In genomic region chr12:65961731-65962130, GRCh38 we compare ENCODE assay signal across 34 cellular contexts.
A peak's percentile ranks its signal among the peaks of the same experiment; 100 is the strongest.
DNase-seq lines count a peak whose midpoint lies in the region; ATAC-seq, FAIRE-seq and TF ChIP-seq lines count a peak whose summit lies in the region.
"Had no signal": no experiment of that assay in that cellular context is flagged by ENCODE, and none has a peak within 500 bp of the region (broad histone marks: within the 10 kb centered on the region; RNA-seq: fewer than 3 reads in every experiment).

No MANE protein-coding gene starts in this region.

- no peak for DNase-seq in HepG2 (ENCODE audit: low spot score)
- DNase-seq in right lobe of liver = no peak
- DNase-seq in chondrocyte (ENCODE audit: low spot score) = no peak
- DNase-seq in neural crest cell (ENCODE audit: low read depth, low spot score) = no peak
- DNase-seq in activated CD8-positive, alpha-beta memory T cell treated with anti-CD3 and anti-CD28 coated beads for 24 hours = no peak
- no peak for DNase-seq in NCI-H345 (lab: John Stamatoyannopoulos, UW)
- no peak for DNase-seq in brain microvascular endothelial cell
- DNase-seq: activated CD4-positive, alpha-beta T cell treated with anti-CD3 and anti-CD28 coated beads for 4 hours; activated T-cell treated with anti-CD3 and anti-CD28 coated beads for 4 hours; AML-193; amniotic stem cell; CD4-positive, alpha-beta T cell; colonic mucosa; effector CD4-positive, alpha-beta T cell; GOT3; hypothalamus; Kasumi-1; left colon; NCI-H1436; NCI-H2081; NCI-H526; SIG-M5; stimulated activated naive B cell treated with anti-CD40 and anti-IgM and Interleukin-4, amounts not matched to agents 10 μg/mL and 1 μg/mL and 100 μg/mL, for 72 hours; T1000 had no signal

- no peaks in the 10 kb centered on the region for H4K20me1 ChIP-seq in HepG2 (ENCODE audit: insufficient read depth, low read length)

- no TSS peak for BruUV-seq in HepG2 (replicated peaks; lab: Mats Ljungman, UMichigan)

- H3K9ac ChIP-seq in HepG2 (ENCODE audit: insufficient read depth, low read depth, low read length) = peak overlapping the region; percentile 24; the same call in 1 of the 2 replicates

- H3K27me3 Mint-ChIP-seq in chondrocyte (ENCODE audit: low read depth) (no peaks in the 10 kb centered on the region), neural crest cell (ENCODE audit: low read depth) (no peaks in the 10 kb centered on the region)

- H3K4me3 ChIP-seq in HepG2 (replicated peaks in 1 of 3; ENCODE audit: insufficient read depth in 1 of 3, low read depth in 2 of 3, low read length in 3 of 3) (no peak overlapping the region), right lobe of liver (no peak overlapping the region), brain microvascular endothelial cell (ENCODE audit: low read depth, low read length) (no peak overlapping the region)
- H3K4me3 ChIP-seq: colonic mucosa, prostate gland had no signal

- no peaks in the 10 kb centered on the region for H3K9me3 ChIP-seq in HepG2 (ENCODE audit: low read length)
- no peaks in the 10 kb centered on the region for H3K9me3 ChIP-seq in right lobe of liver
- H3K9me3 ChIP-seq: colonic mucosa, neutrophil, prostate gland had no signal

- intact Hi-C loops in HepG2 (cut with micrococcal nuclease; ENCODE audit: unreplicated experiment) = loop anchor here (5.0 to 10.0 kb wide), 3 partner anchors 34 to 137 kb away; partner anchors contain the start of gene HMGA2
- intact Hi-C loops in right lobe of liver (cut with DNase I) = no loop called here

- TF ChIP-seq POLR2A in HepG2 (IDR thresholded peaks at IDR 0.05; ENCODE audit: insufficient read depth in 1 of 2, low read depth in 2 of 2, low read length in 2 of 2) (no peak), right lobe of liver (IDR thresholded peaks at IDR 0.05) (no peak)

- peak overlapping the region; percentile 46 for H3K4me2 ChIP-seq in HepG2 (ENCODE audit: low read depth, low read length)

- TF ChIP-seq CTCF in HepG2 (CRISPR knock-in tag; IDR thresholded peaks at IDR 0.05) (no peak), right lobe of liver (IDR thresholded peaks at IDR 0.05) (no peak), chondrocyte (IDR thresholded peaks at IDR 0.05) (no peak), neural crest cell (conservative IDR thresholded peaks at IDR 0.05) (no peak), brain microvascular endothelial cell (IDR thresholded peaks at IDR 0.05; ENCODE audit: low read depth, low read length, missing control alignments) (no peak)

- H3K9me3 Mint-ChIP-seq in chondrocyte (ENCODE audit: low read depth) (no peaks in the 10 kb centered on the region), neural crest cell (no peaks in the 10 kb centered on the region)
- H3K9me3 Mint-ChIP-seq: activated naive CD4-positive, alpha-beta T cell treated with anti-CD3 and anti-CD28 coated beads, Interleukin-2, amount 50 U/mL, for 24 hours; activated T-helper 2 cell treated with anti-CD3 and anti-CD28 coated beads, Interferon-gamma antibody, Interleukin-2, Interleukin-4, amounts not matched to agents 10 μg/mL and 5 μg/mL and 100 μg/mL, durations not matched to agents 14 hours and 24 hours and 36 hours; CD4-positive, alpha-beta T cell; stimulated activated naive B cell treated with anti-CD40 and anti-IgM and Interleukin-4, amounts not matched to agents 10 μg/mL and 1 μg/mL and 100 μg/mL, for 72 hours had no signal

- WGBS in HepG2 (ENCODE audit: low lambda C conversion rate) = 96% methylated on average over 3 of the region's 3 CpGs
- 63% methylated on average over 3 of the region's 3 CpGs for WGBS in right lobe of liver (ENCODE audit: insufficient coverage, low coverage, low lambda C conversion rate, missing lambda C conversion rate)

- H3K27me3 ChIP-seq in HepG2 (ENCODE audit: control insufficient read depth in 1 of 2, insufficient read depth in 2 of 2, low read length in 2 of 2) (no peaks in the 10 kb centered on the region), right lobe of liver (no peaks in the 10 kb centered on the region), brain microvascular endothelial cell (replicated peaks) (no peaks in the 10 kb centered on the region)
- H3K27me3 ChIP-seq: colonic mucosa had no signal

- H3K27ac ChIP-seq in HepG2 (ENCODE audit: extremely low read length, insufficient read depth, low read length) (peak overlapping the region; percentile 76), right lobe of liver (no peak overlapping the region), brain microvascular endothelial cell (no peak overlapping the region)
- H3K27ac ChIP-seq: colonic mucosa, HL-60, neutrophil, prostate gland, VCaP had no signal

- in situ Hi-C loops in HepG2 (cut with HindIII; ENCODE audit: extremely low pct_ligation_motif_present, low pct_unique_long_range_greater_than_20kb) (no loop called here), brain microvascular endothelial cell (cut with HindIII; ENCODE audit: low pct_ligation_motif_present, low sequenced_read_pairs) (no loop called here)

- H3K36me3 Mint-ChIP-seq in chondrocyte (ENCODE audit: low read depth) = peaks cover 6% of the 10 kb centered on the region
- peaks cover 43% of the 10 kb centered on the region for H3K36me3 Mint-ChIP-seq in neural crest cell (ENCODE audit: low read depth)
- H3K36me3 Mint-ChIP-seq: activated naive CD4-positive, alpha-beta T cell treated with anti-CD3 and anti-CD28 coated beads, Interleukin-2, amount 50 U/mL, for 24 hours; stimulated activated naive B cell treated with anti-CD40 and anti-IgM and Interleukin-4, amounts not matched to agents 10 μg/mL and 1 μg/mL and 100 μg/mL, for 72 hours had no signal

- CTCF ChIA-PET in HepG2 (lab: Yijun Ruan, JAX; ENCODE audit: low intra/inter-chr PET ratio, low total read pairs) = no interaction called here

- H3K36me3 ChIP-seq in HepG2 (replicated peaks in 1 of 2; ENCODE audit: control insufficient read depth in 1 of 2, insufficient read depth in 2 of 2, low read length in 2 of 2) (peaks cover 11 to 32% of the 10 kb centered on the region in 2 experiments), right lobe of liver (no peaks in the 10 kb centered on the region), brain microvascular endothelial cell (replicated peaks) (peaks cover 45% of the 10 kb centered on the region)
- H3K36me3 ChIP-seq: colonic mucosa, neutrophil, prostate gland had no signal

- H3K27ac Mint-ChIP-seq in chondrocyte (ENCODE audit: unreplicated experiment) = peak overlapping the region; percentile 27
- H3K27ac Mint-ChIP-seq in neural crest cell (ENCODE audit: unreplicated experiment) = peak overlapping the region; percentile 3
- H3K27ac Mint-ChIP-seq: activated naive CD4-positive, alpha-beta T cell treated with anti-CD3 and anti-CD28 coated beads, Interleukin-2, amount 50 U/mL, for 24 hours; activated T-helper 2 cell treated with anti-CD3 and anti-CD28 coated beads, Interferon-gamma antibody, Interleukin-2, Interleukin-4, amounts not matched to agents 10 μg/mL and 5 μg/mL and 100 μg/mL, durations not matched to agents 14 hours and 24 hours and 36 hours; CD4-positive, alpha-beta T cell; stimulated activated naive B cell treated with anti-CD40 and anti-IgM and Interleukin-4, amounts not matched to agents 10 μg/mL and 1 μg/mL and 100 μg/mL, for 72 hours had no signal

- peaks cover 62% of the 10 kb centered on the region for H3K4me1 Mint-ChIP-seq in chondrocyte (ENCODE audit: low read depth)
- peaks cover 56% of the 10 kb centered on the region for H3K4me1 Mint-ChIP-seq in neural crest cell
- H3K4me1 Mint-ChIP-seq: activated naive CD4-positive, alpha-beta T cell treated with anti-CD3 and anti-CD28 coated beads, Interleukin-2, amount 50 U/mL, for 24 hours had no signal

- POLR2A ChIA-PET in HepG2 (lab: Yijun Ruan, JAX) = interaction anchor here (0.9 to 1.9 kb wide), 6 partner anchors 9 to 138 kb away, joined by 3 to 14 read pairs (median 5); partner anchors contain the start of gene HMGA2

- peaks cover 56% of the 10 kb centered on the region for H3K4me1 ChIP-seq in HepG2 (ENCODE audit: insufficient read depth, low read length)
- no peaks in the 10 kb centered on the region for H3K4me1 ChIP-seq in right lobe of liver
- H3K4me1 ChIP-seq: colonic mucosa, prostate gland had no signal

- TF ChIP-seq EP300 in HepG2 (IDR thresholded peaks at IDR 0.05; ENCODE audit: low read depth in 2 of 2, low read length in 2 of 2) (no peak), HepG2 (CRISPR knock-in tag; IDR thresholded peaks at IDR 0.05; ENCODE audit: borderline replicate concordance) (no peak)

- no peak for FAIRE-seq in HepG2 (lab: Jason Lieb, UNC)
- FAIRE-seq: A204.1, bronchial epithelial cell, urothelium cell line had no signal

- H3K79me2 ChIP-seq in HepG2 (ENCODE audit: insufficient read depth, low read length) = no peaks in the 10 kb centered on the region

- H3K4me3 Mint-ChIP-seq in chondrocyte (ENCODE audit: unreplicated experiment) = no peak overlapping the region
- peak overlapping the region; percentile 54 for H3K4me3 Mint-ChIP-seq in neural crest cell
- H3K4me3 Mint-ChIP-seq: activated naive CD4-positive, alpha-beta T cell treated with anti-CD3 and anti-CD28 coated beads, Interleukin-2, amount 50 U/mL, for 24 hours; CD4-positive, alpha-beta T cell; stimulated activated naive B cell treated with anti-CD40 and anti-IgM and Interleukin-4, amounts not matched to agents 10 μg/mL and 1 μg/mL and 100 μg/mL, for 72 hours had no signal

- ATAC-seq in HepG2 = no peak
- no peak for ATAC-seq in right lobe of liver
- no peak for ATAC-seq in HG03520 (IDR thresholded peaks at IDR 0.05; ENCODE audit: unreplicated experiment)
- ATAC-seq: left colon; stimulated activated naive B cell treated with anti-CD40 and anti-IgM and Interleukin-4, amounts not matched to agents 10 μg/mL and 1 μg/mL and 100 μg/mL, for 72 hours had no signal

- no peak for TF ChIP-seq RAD21 in HepG2 (CRISPR knock-in tag; IDR thresholded peaks at IDR 0.05)

- no peak overlapping the region for H2AFZ ChIP-seq in HepG2 (ENCODE audit: low read length)

TF ChIP-seq in HepG2, 621 proteins besides CTCF, POLR2A, EP300 and RAD21:
- TF ChIP-seq HDAC1 (CRISPR knock-in tag; IDR thresholded peaks at IDR 0.05) = no peak
- no peak for TF ChIP-seq BRF2 (CRISPR knock-in tag; IDR thresholded peaks at IDR 0.05)
- no peak for TF ChIP-seq SCMH1 (CRISPR knock-in tag; IDR thresholded peaks at IDR 0.05; ENCODE audit: borderline replicate concordance)
- TF ChIP-seq ZNF607 (CRISPR knock-in tag; IDR thresholded peaks at IDR 0.05; ENCODE audit: borderline replicate concordance) = peak; percentile 25; the same call in 1 of the 2 replicates
- TF ChIP-seq FOXP1 (IDR thresholded peaks at IDR 0.05) = no peak
- no peak for TF ChIP-seq FOXP1 (CRISPR knock-in tag; IDR thresholded peaks at IDR 0.05)
